ENCODE assay signal across 24 cellular contexts in genomic region chr1:48030696-48031365, GRCh38. TPM values are rescaled to one million over a fixed set of nuclear protein-coding genes. Genes with fewer than 3 reads are reported as not detected.
A peak's percentile ranks its signal among the peaks of the same experiment; 100 is the strongest.
DNase-seq lines count a peak whose midpoint lies in the region; ATAC-seq, FAIRE-seq and TF ChIP-seq lines count a peak whose summit lies in the region.
"Had no signal": no experiment of that assay in that cellular context is flagged by ENCODE, and none has a peak within 500 bp of the region (broad histone marks: within the 10 kb centered on the region; RNA-seq: fewer than 3 reads in every experiment).

No MANE protein-coding gene starts in this region.

- no peaks in the 10 kb centered on the region for H3K23me2 ChIP-seq in H9 (ENCODE audit: insufficient read length, low read depth, low read length, poor library complexity, severe bottlenecking)

- no TSS peak for BruUV-seq in HepG2 (replicated peaks; lab: Mats Ljungman, UMichigan)

- H3T11ph ChIP-seq in H9 (ENCODE audit: low read length), result no peak overlapping the region

- no CpG with 5 or more reads among the region's 4 CpGs for WGBS in H9 (ENCODE audit: extremely low coverage, insufficient read length, low lambda C conversion rate)
- WGBS in endodermal cell (ENCODE audit: insufficient coverage in 1 of 2, insufficient read length in 1 of 2), 2 experiments, result 94 to 98% methylated on average over 3 to 4 of the region's 4 CpGs
- 0% methylated on average over 4 of the region's 4 CpGs for WGBS in HepG2 (ENCODE audit: low lambda C conversion rate)

- no peaks in the 10 kb centered on the region for H3K36me3 Mint-ChIP-seq in H9 (ENCODE audit: insufficient read depth in 1 of 3, low read depth in 3 of 3)
- H3K36me3 Mint-ChIP-seq in endodermal cell (ENCODE audit: low read depth), result no peaks in the 10 kb centered on the region
- H3K36me3 Mint-ChIP-seq: CD14-positive monocyte; CD8-positive, alpha-beta memory T cell had no signal

- no peak overlapping the region for H3K4me3 ChIP-seq in endodermal cell (ENCODE audit: low read length)
- H3K4me3 ChIP-seq in HepG2 (replicated peaks in 1 of 3; ENCODE audit: insufficient read depth in 1 of 3, low read depth in 2 of 3, low read length in 3 of 3), result no peak overlapping the region
- H3K4me3 ChIP-seq: A549; BLaER1 treated with 17β-estradiol and CSF1 and Interleukin-3, amounts not matched to agents 10 nM and 100 nM; HAP-1 had no signal

- intact Hi-C loops in HepG2 (cut with micrococcal nuclease; ENCODE audit: unreplicated experiment), result no loop called here

- H3K4me1 Mint-ChIP-seq in H9 (peaks cover 42 to 43% of the 10 kb centered on the region in 2 experiments), endodermal cell (peaks cover 42% of the 10 kb centered on the region)
- H3K4me1 Mint-ChIP-seq: CD14-positive monocyte; CD8-positive, alpha-beta memory T cell had no signal

- H2BK12ac ChIP-seq in H9 (ENCODE audit: insufficient read length, low read depth, low read length), result no peak overlapping the region

- no peak overlapping the region for H4K8ac ChIP-seq in H9 (replicated peaks; ENCODE audit: insufficient read length, low read depth, low read length)

- ATAC-seq in HepG2, result peak; percentile 25; the same call in 2 of the 3 replicates
- ATAC-seq: A549 had no signal

- no peak overlapping the region for H4K5ac ChIP-seq in H9 (ENCODE audit: insufficient read length, low read depth, low read length)

- H3K9ac ChIP-seq in H9 (ENCODE audit: extremely low read depth, insufficient read length, low read length), result no peak overlapping the region
- H3K9ac ChIP-seq in endodermal cell (ENCODE audit: extremely low read depth, low read length, poor library complexity, severe bottlenecking), result no peak overlapping the region
- no peak overlapping the region for H3K9ac ChIP-seq in HepG2 (ENCODE audit: insufficient read depth, low read depth, low read length)
- H3K9ac ChIP-seq: BLaER1 treated with 17β-estradiol and CSF1 and Interleukin-3, amounts not matched to agents 10 nM and 100 nM had no signal

- H3K27ac ChIP-seq in H9 (ENCODE audit: insufficient read length, low read depth, low read length) (no peak overlapping the region), endodermal cell (ENCODE audit: low read depth, low read length) (no peak overlapping the region), HepG2 (ENCODE audit: extremely low read length, insufficient read depth, low read length) (no peak overlapping the region)
- H3K27ac ChIP-seq: 22Rv1; A549; BLaER1 treated with 17β-estradiol and CSF1 and Interleukin-3, amounts not matched to agents 10 nM and 100 nM had no signal

- H3K9me3 ChIP-seq in H9 (ENCODE audit: control insufficient read depth, low read depth, low read length) (no peaks in the 10 kb centered on the region), endodermal cell (ENCODE audit: control insufficient read depth, low read length) (no peaks in the 10 kb centered on the region), HepG2 (ENCODE audit: low read length) (no peaks in the 10 kb centered on the region)
- H3K9me3 ChIP-seq: A549; BE2C; BLaER1 treated with 17β-estradiol and CSF1 and Interleukin-3, amounts not matched to agents 10 nM and 100 nM; HAP-1 had no signal

- no peak overlapping the region for H2BK15ac ChIP-seq in H9 (ENCODE audit: low read depth, low read length)

- H3K79me1 ChIP-seq in H9 (ENCODE audit: insufficient read depth, low read depth, low read length, poor library complexity, severe bottlenecking), result no peaks in the 10 kb centered on the region

- no peak overlapping the region for H4K91ac ChIP-seq in H9 (ENCODE audit: insufficient read length, low read depth, low read length)

- no peaks in the 10 kb centered on the region for H3K27me3 ChIP-seq in H9 (ENCODE audit: insufficient read depth, low read length)
- no peaks in the 10 kb centered on the region for H3K27me3 ChIP-seq in endodermal cell (ENCODE audit: control insufficient read depth, insufficient read depth, low read length, poor library complexity, severe bottlenecking)
- H3K27me3 ChIP-seq in HepG2 (ENCODE audit: control insufficient read depth in 1 of 2, insufficient read depth in 2 of 2, low read length in 2 of 2), result peaks cover 0 to 2% of the 10 kb centered on the region in 2 experiments; a peak in 2 of 5 replicates
- H3K27me3 ChIP-seq: BE2C; BLaER1 treated with 17β-estradiol and CSF1 and Interleukin-3, amounts not matched to agents 10 nM and 100 nM had no signal

- H3K36me3 ChIP-seq in endodermal cell (ENCODE audit: control insufficient read depth, insufficient read depth, low read length), result no peaks in the 10 kb centered on the region
- no peaks in the 10 kb centered on the region for H3K36me3 ChIP-seq in HepG2 (replicated peaks in 1 of 2; ENCODE audit: control insufficient read depth in 1 of 2, insufficient read depth in 2 of 2, low read length in 2 of 2)
- H3K36me3 ChIP-seq: BE2C; BLaER1 treated with 17β-estradiol and CSF1 and Interleukin-3, amounts not matched to agents 10 nM and 100 nM; HAP-1 had no signal

- no peak overlapping the region for H2AK5ac ChIP-seq in H9 (ENCODE audit: insufficient read length, low read length)

- no peak overlapping the region for H3K4ac ChIP-seq in H9 (ENCODE audit: low read depth, low read length)

- TF ChIP-seq EP300 in HepG2 (IDR thresholded peaks at IDR 0.05; ENCODE audit: low read depth in 2 of 2, low read length in 2 of 2) (no peak), HepG2 (CRISPR knock-in tag; IDR thresholded peaks at IDR 0.05; ENCODE audit: borderline replicate concordance) (no peak)

- H3K27ac Mint-ChIP-seq in H9 (no peak overlapping the region; a peak in 1 of 7 replicates), endodermal cell (no peak overlapping the region)
- H3K27ac Mint-ChIP-seq: CD14-positive monocyte; CD4-positive, alpha-beta T cell; CD8-positive, alpha-beta memory T cell; HFFc6 had no signal

- H3K4me2 ChIP-seq in H9 (ENCODE audit: insufficient read depth, insufficient read length, low read length) (no peak overlapping the region), HepG2 (ENCODE audit: low read depth, low read length) (no peak overlapping the region)
- H3K4me2 ChIP-seq: A549; BLaER1 treated with 17β-estradiol and CSF1 and Interleukin-3, amounts not matched to agents 10 nM and 100 nM had no signal

- no peak overlapping the region for H3K56ac ChIP-seq in H9 (ENCODE audit: insufficient read length, low read depth, low read length)

- no peak overlapping the region for H3K18ac ChIP-seq in H9 (ENCODE audit: insufficient read length, low read depth, low read length)

- H3K4me3 Mint-ChIP-seq in H9 (no peak overlapping the region), endodermal cell (no peak overlapping the region)
- H3K4me3 Mint-ChIP-seq: CD14-positive monocyte; CD4-positive, alpha-beta T cell; CD8-positive, alpha-beta memory T cell; HFFc6 had no signal

- TF ChIP-seq RAD21 in HepG2 (CRISPR knock-in tag; IDR thresholded peaks at IDR 0.05), result no peak

- no peak overlapping the region for H3K14ac ChIP-seq in H9 (ENCODE audit: insufficient read depth, low read length)

- DNase-seq in H9 (peak; percentile 12), endodermal cell (peak; percentile 24), HepG2 (ENCODE audit: low spot score) (no peak), mesenteric fat pad (ENCODE audit: low spot score) (peak; percentile 78), DMS153 (lab: John Stamatoyannopoulos, UW) (no peak), pons (ENCODE audit: low spot score) (no peak), COLO668 (lab: John Stamatoyannopoulos, UW; ENCODE audit: unreplicated experiment) (no peak), A172 (ENCODE audit: low spot score) (no peak)
- DNase-seq: ACHN; AML-193; BE2C; Calu3; CD4-positive, alpha-beta T cell; CD8-positive, alpha-beta memory T cell; COR-L47; DND-41; HFFc6 had no signal

- H3K9me3 Mint-ChIP-seq in H9 (no peaks in the 10 kb centered on the region; a peak in 2 of 5 replicates), endodermal cell (no peaks in the 10 kb centered on the region)
- H3K9me3 Mint-ChIP-seq: CD4-positive, alpha-beta T cell; CD8-positive, alpha-beta memory T cell had no signal

- TF ChIP-seq CTCF in H9 (conservative IDR thresholded peaks at IDR 0.05), result no peak
- TF ChIP-seq CTCF in endodermal cell (conservative IDR thresholded peaks at IDR 0.05), result no peak
- no peak for TF ChIP-seq CTCF in HepG2 (CRISPR knock-in tag; IDR thresholded peaks at IDR 0.05)

- no peak overlapping the region for H2BK20ac ChIP-seq in H9 (ENCODE audit: low read depth, low read length, poor library complexity, severe bottlenecking)

- H3K79me2 ChIP-seq in H9 (ENCODE audit: insufficient read depth, low read length), result no peaks in the 10 kb centered on the region
- H3K79me2 ChIP-seq in HepG2 (ENCODE audit: insufficient read depth, low read length), result no peaks in the 10 kb centered on the region

- CTCF ChIA-PET in HepG2 (lab: Yijun Ruan, JAX; ENCODE audit: low intra/inter-chr PET ratio, low total read pairs), result no interaction called here

- H2AFZ ChIP-seq in H9 (ENCODE audit: low read length) (no peak overlapping the region), HepG2 (ENCODE audit: low read length) (no peak overlapping the region)

- H3K23ac ChIP-seq in H9 (ENCODE audit: insufficient read length, low read depth, low read length), result no peak overlapping the region

- no peaks in the 10 kb centered on the region for H4K20me1 ChIP-seq in H9 (ENCODE audit: control insufficient read depth, insufficient read depth, insufficient read length)
- 0 out of 2 replicates have a peak, but pooled peaks cover 2% of the 10 kb centered on the region for H4K20me1 ChIP-seq in HepG2 (ENCODE audit: insufficient read depth, low read length)
- H4K20me1 ChIP-seq: BLaER1 treated with 17β-estradiol and CSF1 and Interleukin-3, amounts not matched to agents 10 nM and 100 nM had no signal

- no peak overlapping the region for H2BK5ac ChIP-seq in H9 (ENCODE audit: insufficient read length, low read length)

- no peak for FAIRE-seq in HepG2 (lab: Jason Lieb, UNC)
- FAIRE-seq: A549, G401.6, GM12892 had no signal

- no peak overlapping the region for H2BK120ac ChIP-seq in H9 (ENCODE audit: low read depth, low read length, poor library complexity, severe bottlenecking)

- no peak for TF ChIP-seq POLR2A in HepG2 (IDR thresholded peaks at IDR 0.05; ENCODE audit: insufficient read depth in 1 of 2, low read depth in 2 of 2, low read length in 2 of 2)

- H3K27me3 Mint-ChIP-seq in H9 (ENCODE audit: low read depth) (peaks cover 14% of the 10 kb centered on the region), endodermal cell (ENCODE audit: insufficient read depth) (no peaks in the 10 kb centered on the region)

- H3K4me1 ChIP-seq in H9 (ENCODE audit: insufficient read depth, low read length), result peaks cover 7% of the 10 kb centered on the region; the same call in 1 of the 2 replicates
- peaks cover 15% of the 10 kb centered on the region for H3K4me1 ChIP-seq in endodermal cell (ENCODE audit: control insufficient read depth, insufficient read depth, low read length)
- no peaks in the 10 kb centered on the region for H3K4me1 ChIP-seq in HepG2 (ENCODE audit: insufficient read depth, low read length)
- H3K4me1 ChIP-seq: A549, BE2C, HAP-1 had no signal

- POLR2A ChIA-PET in HepG2 (lab: Yijun Ruan, JAX), result no interaction called here

- in situ Hi-C loops in HepG2 (cut with HindIII; ENCODE audit: extremely low pct_ligation_motif_present, low pct_unique_long_range_greater_than_20kb), result no loop called here

RNA-seq across cellular contexts. Expression of gene TRABD2B, which starts 33.6 kb away (rescaled TPM):
- total RNA-seq in H9 (2021) (1.9 and 2.3 TPM in 2 replicates), endodermal cell (10 to 100 TPM; 24.4 to 28.0 TPM), HepG2 (2016; rRNA removed; fragmentation: Illumina TruSeq; extraction: Trizol) (not detected in 2 replicates), mesenteric fat pad (2.3 TPM)
- 6.2 TPM for polyA plus RNA-seq in endodermal cell (2013, experiment 1 of 2)
- 6.0 TPM for polyA plus RNA-seq in endodermal cell (2013, experiment 2 of 2)
- total RNA-seq in HepG2 (2016; cell fraction: cytosol; rRNA removed; fragmentation: Illumina TruSeq; extraction: Trizol; ENCODE audit: low read depth), result not detected in 2 replicates
- not detected in 2 replicates for total RNA-seq in HepG2 (2016; cell fraction: insoluble cytoplasmic fraction; rRNA removed; fragmentation: Illumina TruSeq; extraction: Trizol)
- total RNA-seq in HepG2 (2016; cell fraction: membrane; rRNA removed; fragmentation: Illumina TruSeq; extraction: Trizol), result not detected in 2 replicates
- not detected in 2 replicates for total RNA-seq in HepG2 (2016; cell fraction: nucleus; rRNA removed; fragmentation: Illumina TruSeq; extraction: Trizol)
- 0.04 and 0.17 TPM in 2 replicates for polyA plus RNA-seq in HepG2 (2011; rRNA removed)
- 0.01 TPM in 2 replicates for polyA plus RNA-seq in HepG2 (2011; cell fraction: cytosol; rRNA removed)
- polyA plus RNA-seq in HepG2 (2011; cell fraction: nucleus; rRNA removed), result 0.06 and 0.14 TPM in 2 replicates
- polyA plus RNA-seq in HepG2 (2012), result 0.04 and 0.38 TPM in 2 replicates
- not detected in 2 replicates for polyA plus RNA-seq in HepG2 (2016; cell fraction: cytosol; fragmentation: Illumina TruSeq; extraction: Trizol; ENCODE audit: low read depth)
- polyA plus RNA-seq in HepG2 (2016; cell fraction: insoluble cytoplasmic fraction; fragmentation: Illumina TruSeq; extraction: Trizol; ENCODE audit: low read depth), result not detected in 2 replicates
- not detected in 2 replicates for polyA plus RNA-seq in HepG2 (2016; cell fraction: membrane; fragmentation: Illumina TruSeq; extraction: Trizol; ENCODE audit: low read depth)
- not detected in 2 replicates for polyA plus RNA-seq in HepG2 (2016; cell fraction: nucleus; fragmentation: Illumina TruSeq; extraction: Trizol; ENCODE audit: insufficient read depth, low read depth)
- 0.04 and 2.2 TPM in 2 replicates for polyA minus RNA-seq in HepG2 (2011; rRNA and poly(A)+ RNA removed; ENCODE audit: low replicate concordance)
- polyA minus RNA-seq in HepG2 (2011; cell fraction: cytosol; rRNA and poly(A)+ RNA removed), result not detected in 2 replicates
- 0.12 TPM in 1 of 2 replicates, not detected in the other for polyA minus RNA-seq in HepG2 (2011; cell fraction: nucleus; rRNA and poly(A)+ RNA removed)
- 0.26 and 2.0 TPM in 2 replicates for total RNA-seq in A172 (2014; rRNA removed; shearing (Covaris generic))
- total RNA-seq: CD4-positive, alpha-beta T cell; CD8-positive, alpha-beta memory T cell; HFFc6 had no signal
- polyA plus RNA-seq: CD14-positive monocyte; CD8-positive, alpha-beta memory T cell had no signal

Comparison
In these comparisons a context has a peak if more than half of its experiments do, and no peak if none do; other contexts are left out.
1. DNase-seq: peak in H9 (single experiment), endodermal cell (single experiment) and mesenteric fat pad (single experiment); none in HepG2 (single experiment), DMS153 (single experiment), pons (single experiment), COLO668 (single experiment) and A172 (single experiment).